ENCODE assay signal across 24 cellular contexts in genomic region chr5:91155238-91155637, GRCh38.
"Had no signal": no experiment of that assay in that cellular context is flagged by ENCODE, and none has a peak within 500 bp of the region (broad histone marks: within the 10 kb centered on the region; RNA-seq: fewer than 3 reads in every experiment).

No MANE protein-coding gene starts in this region.

- H3K27ac ChIP-seq: gastrocnemius medialis, neural progenitor cell, psoas muscle, sigmoid colon, transverse colon, upper lobe of right lung, uterus had no signal

- H3K4me3 ChIP-seq: dorsolateral prefrontal cortex, gastrocnemius medialis, neural progenitor cell, psoas muscle, sigmoid colon, testis, transverse colon, upper lobe of right lung, uterus had no signal

- H3K9me3 ChIP-seq: gastrocnemius medialis, psoas muscle, sigmoid colon, testis, transverse colon, upper lobe of right lung, uterus had no signal

- H3K4me1 ChIP-seq: neural progenitor cell, testis, uterus had no signal

- H3K4me3 Mint-ChIP-seq: naive thymus-derived CD4-positive, alpha-beta T cell; nephron; neural progenitor cell; stimulated activated memory B cell treated with anti-CD40 and anti-IgM and Interleukin-4, amounts not matched to agents 10 μg/mL and 1 μg/mL and 100 μg/mL, for 72 hours had no signal

- H3K9ac ChIP-seq: neural progenitor cell had no signal

- H3K9me3 Mint-ChIP-seq: naive thymus-derived CD4-positive, alpha-beta T cell; neural progenitor cell; stimulated activated memory B cell treated with anti-CD40 and anti-IgM and Interleukin-4, amounts not matched to agents 10 μg/mL and 1 μg/mL and 100 μg/mL, for 72 hours had no signal

- DNase-seq: dorsolateral prefrontal cortex; effector CD4-positive, alpha-beta T cell; foreskin fibroblast; gastrocnemius medialis; head of caudate nucleus; kidney; mesendoderm; midbrain; naive thymus-derived CD4-positive, alpha-beta T cell; nucleus accumbens; psoas muscle; right cardiac atrium; sigmoid colon; stimulated activated CD4-positive, alpha-beta T cell treated with anti-CD3 and anti-CD28 coated beads, Interleukin-4, amount 100 ng/mL, for 4 hours; stimulated activated naive CD8-positive, alpha-beta T cell treated with anti-CD3 and anti-CD28 coated beads, Interleukin-15, Interleukin-2, amounts not matched to agents 100 U/mL and 50 U/mL, for 24 hours; substantia nigra; testis; transverse colon; upper lobe of right lung; uterus had no signal

- H3K36me3 Mint-ChIP-seq: naive thymus-derived CD4-positive, alpha-beta T cell; stimulated activated memory B cell treated with anti-CD40 and anti-IgM and Interleukin-4, amounts not matched to agents 10 μg/mL and 1 μg/mL and 100 μg/mL, for 72 hours had no signal

- ATAC-seq: gastrocnemius medialis; left lobe of liver; naive thymus-derived CD4-positive, alpha-beta T cell; psoas muscle; right cardiac atrium; stimulated activated memory B cell treated with anti-CD40 and anti-IgM and Interleukin-4, amounts not matched to agents 10 μg/mL and 1 μg/mL and 100 μg/mL, for 72 hours; stimulated activated naive CD8-positive, alpha-beta T cell treated with anti-CD3 and anti-CD28 coated beads, Interleukin-15, Interleukin-2, amounts not matched to agents 100 U/mL and 50 U/mL, for 24 hours; upper lobe of right lung had no signal

- H3K4me1 Mint-ChIP-seq: stimulated activated memory B cell treated with anti-CD40 and anti-IgM and Interleukin-4, amounts not matched to agents 10 μg/mL and 1 μg/mL and 100 μg/mL, for 72 hours had no signal

- H2AFZ ChIP-seq: neural progenitor cell had no signal

- H3K4me2 ChIP-seq: neural progenitor cell had no signal

- H3K27ac Mint-ChIP-seq: naive thymus-derived CD4-positive, alpha-beta T cell; neural progenitor cell; stimulated activated memory B cell treated with anti-CD40 and anti-IgM and Interleukin-4, amounts not matched to agents 10 μg/mL and 1 μg/mL and 100 μg/mL, for 72 hours had no signal

- H3K36me3 ChIP-seq: gastrocnemius medialis, neural progenitor cell, sigmoid colon, transverse colon, upper lobe of right lung, uterus had no signal

- H3K27me3 ChIP-seq: dorsolateral prefrontal cortex, gastrocnemius medialis, neural progenitor cell, sigmoid colon, testis, transverse colon, upper lobe of right lung, uterus had no signal
